Comparison of ENCODE assay signal across 1 cellular context in genomic region chr3:33773627-33774026, GRCh38.
TF ChIP-seq lines count a peak whose summit lies in the region.

No MANE protein-coding gene starts in this region.

TF ChIP-seq in H1, 55 proteins besides CTCF, POLR2A, EP300 and RAD21:
- TF ChIP-seq TBP (IDR thresholded peaks at IDR 0.05; ENCODE audit: low read depth, low read length) = no peak
- TF ChIP-seq KDM1A (IDR thresholded peaks at IDR 0.05; ENCODE audit: borderline replicate concordance, low read length) = no peak
- no peak for TF ChIP-seq RNF2 (IDR thresholded peaks at IDR 0.05; ENCODE audit: borderline replicate concordance, low read depth, low read length, missing control alignments, poor library complexity, severe bottlenecking)
- TF ChIP-seq SIX5 (IDR thresholded peaks at IDR 0.05; ENCODE audit: low read depth, low read length) = no peak
- no peak for TF ChIP-seq BCL11A (IDR thresholded peaks at IDR 0.05; ENCODE audit: low read depth in 2 of 2, low read length in 2 of 2)
- TF ChIP-seq EZH2 (IDR thresholded peaks at IDR 0.05; ENCODE audit: low read depth, low read length, severe bottlenecking) = no peak
- TF ChIP-seq, protein P1, sequence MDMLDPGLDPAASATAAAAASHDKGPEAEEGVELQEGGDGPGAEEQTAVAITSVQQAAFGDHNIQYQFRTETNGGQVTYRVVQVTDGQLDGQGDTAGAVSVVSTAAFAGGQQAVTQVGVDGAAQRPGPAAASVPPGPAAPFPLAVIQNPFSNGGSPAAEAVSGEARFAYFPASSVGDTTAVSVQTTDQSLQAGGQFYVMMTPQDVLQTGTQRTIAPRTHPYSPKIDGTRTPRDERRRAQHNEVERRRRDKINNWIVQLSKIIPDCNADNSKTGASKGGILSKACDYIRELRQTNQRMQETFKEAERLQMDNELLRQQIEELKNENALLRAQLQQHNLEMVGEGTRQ (IDR thresholded peaks at IDR 0.05; ENCODE audit: low read length) = no peak
- no peak for TF ChIP-seq NRF1 (IDR thresholded peaks at IDR 0.05; ENCODE audit: low read depth, low read length)
- no peak for TF ChIP-seq RXRA (IDR thresholded peaks at IDR 0.05; ENCODE audit: insufficient read depth, low read depth, low read length)
- TF ChIP-seq RFX5 (IDR thresholded peaks at IDR 0.05; ENCODE audit: borderline replicate concordance, low read depth, low read length) = no peak
- TF ChIP-seq SAP30 (IDR thresholded peaks at IDR 0.05; ENCODE audit: insufficient read depth, insufficient replicate concordance, low read length) = no peak
